ENCODE assay signal across 31 cellular contexts in the genomic region with DNA sequence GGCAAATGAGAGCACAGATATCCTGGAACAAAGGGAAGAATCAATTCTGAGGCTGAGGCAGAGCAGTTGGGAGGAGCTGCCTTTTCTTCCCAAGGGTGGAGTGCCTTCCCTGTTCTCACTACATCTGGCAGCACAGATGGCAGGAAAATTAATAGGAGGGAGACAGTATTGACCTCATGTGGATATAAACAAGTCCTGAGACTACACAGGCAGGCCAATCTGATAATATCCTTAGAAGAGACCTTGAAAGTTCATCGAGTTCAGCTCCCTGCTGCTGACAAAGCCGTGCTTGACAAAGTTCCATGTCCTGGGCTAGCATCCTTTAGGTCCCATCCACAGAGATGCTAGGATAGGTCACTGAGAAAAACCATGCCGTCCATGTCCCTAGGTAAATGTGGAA.
DNase-seq lines count a peak whose midpoint lies in the region; ATAC-seq and TF ChIP-seq lines count a peak whose summit lies in the region.
"Had no signal": no experiment of that assay in that cellular context is flagged by ENCODE, and none has a peak within 500 bp of the region (broad histone marks: within the 10 kb centered on the region; RNA-seq: fewer than 3 reads in every experiment).

No MANE protein-coding gene starts in this region.

- TF ChIP-seq CTCF in MM.1S (IDR thresholded peaks at IDR 0.05; ENCODE audit: low read length): no peak

- no peak overlapping the region for H3K4me2 ChIP-seq in MM.1S (ENCODE audit: low read depth, low read length)

- intact Hi-C loops in left ventricle myocardium superior (cut with micrococcal nuclease): no loop called here

- no peak overlapping the region for H3K9ac ChIP-seq in MM.1S (ENCODE audit: low read length)

- H3K9me2 ChIP-seq in MM.1S (replicated peaks; ENCODE audit: insufficient read depth, low read length): no peaks in the 10 kb centered on the region

- ATAC-seq in SK-N-SH treated with all-trans-retinoic acid at 6 μM for 48 hours (peak; percentile 63; the same call in 1 of the 3 replicates), left ventricle myocardium superior (peak; percentile 72)
- ATAC-seq: activated CD4-positive, CD25-positive, alpha-beta regulatory T cell treated with anti-CD3 and anti-CD28 coated beads, Interleukin-2, amount 50 U/mL, for 24 hours; activated naive CD4-positive, alpha-beta T cell treated with anti-CD3 and anti-CD28 coated beads, Interleukin-2, amount 50 U/mL, for 72 hours; HepG2; left lobe of liver; stimulated activated memory B cell treated with anti-CD40 and anti-IgM and Interleukin-4, amounts not matched to agents 10 μg/mL and 1 μg/mL and 100 μg/mL, for 72 hours had no signal

- no peaks in the 10 kb centered on the region for H3F3A ChIP-seq in MM.1S (ENCODE audit: insufficient read depth, low read length)

- no peak overlapping the region for H3K4me3 ChIP-seq in MM.1S (ENCODE audit: low read length)
- H3K4me3 ChIP-seq: coronary artery, prostate gland, upper lobe of left lung had no signal

- H3K27me3 ChIP-seq in MM.1S (replicated peaks; ENCODE audit: insufficient read depth, low read length): no peaks in the 10 kb centered on the region
- H3K27me3 ChIP-seq: upper lobe of left lung had no signal

- no peaks in the 10 kb centered on the region for H3K79me2 ChIP-seq in MM.1S (ENCODE audit: low read length)

- H3K9me3 ChIP-seq in MM.1S (replicated peaks; ENCODE audit: insufficient read depth, low read length): no peaks in the 10 kb centered on the region
- H3K9me3 ChIP-seq: prostate gland, upper lobe of left lung had no signal

- DNase-seq in DMS 273 treated with DMSO at 0.1 percent for 48 hours (lab: John Stamatoyannopoulos, UW) (peak; percentile 87), NCI-H2171 treated with DMSO at 0.1 percent for 48 hours (lab: John Stamatoyannopoulos, UW) (peak; percentile 96), left ventricle myocardium superior (no peak), SKM-1 treated with dmso at 0.1 percent for 144 hours (lab: John Stamatoyannopoulos, UW; ENCODE audit: unreplicated experiment) (no peak), MM.1S (no peak), NCI-H1105 treated with DMSO at 0.1 percent for 48 hours (lab: John Stamatoyannopoulos, UW) (no peak), GOT3 (lab: John Stamatoyannopoulos, UW) (no peak)
- DNase-seq: activated CD4-positive, alpha-beta memory T cell treated with anti-CD3 and anti-CD28 coated beads, Interleukin-2, amount 10 ng/mL, durations not matched to agents 7 days and 5 days; activated CD8-positive, alpha-beta memory T cell treated with anti-CD3 and anti-CD28 coated beads, Interleukin-2, amount 50 U/mL, for 48 hours; anterior cingulate cortex; effector memory CD4-positive, alpha-beta T cell; hypothalamus; immature natural killer cell; mesendoderm; NCI-H1048; NCI-H187 treated with DMSO at 0.1 percent for 48 hours; NCI-H510A; nucleus accumbens; SIG-M5; stimulated activated CD4-positive, alpha-beta T cell treated with anti-CD3 and anti-CD28 coated beads, Interleukin-4, amount 100 ng/mL, for 4 hours; substantia nigra; upper lobe of left lung had no signal

- H2AFZ ChIP-seq in MM.1S (ENCODE audit: low read length): no peak overlapping the region

- no peaks in the 10 kb centered on the region for H4K20me1 ChIP-seq in MM.1S (ENCODE audit: insufficient read depth, low read length)

- H3K27ac ChIP-seq in MM.1S (ENCODE audit: low read length): no peak overlapping the region
- H3K27ac ChIP-seq: C4-2B, coronary artery, prostate gland, upper lobe of left lung had no signal

- no peaks in the 10 kb centered on the region for H3K4me1 ChIP-seq in MM.1S (ENCODE audit: low read length)
- H3K4me1 ChIP-seq: prostate gland, upper lobe of left lung had no signal

- no peaks in the 10 kb centered on the region for H3K36me3 ChIP-seq in MM.1S (replicated peaks; ENCODE audit: insufficient read depth, low read length)
- H3K36me3 ChIP-seq: prostate gland, upper lobe of left lung had no signal

TF ChIP-seq in SK-N-SH treated with all-trans-retinoic acid at 6 μM for 48 hours, 23 proteins besides CTCF, POLR2A, EP300 and RAD21:
- TF ChIP-seq ZNF70 (CRISPR knock-in tag; IDR thresholded peaks at IDR 0.05): no peak
- 0 out of 2 replicates have a peak, but pooled peaks have one; percentile 61 for TF ChIP-seq ESRRG (CRISPR knock-in tag; IDR thresholded peaks at IDR 0.05)
- TF ChIP-seq TCF4 (CRISPR knock-in tag; IDR thresholded peaks at IDR 0.05; ENCODE audit: borderline replicate concordance): peak; percentile 98
- no peak for TF ChIP-seq ZNF8 (CRISPR knock-in tag; IDR thresholded peaks at IDR 0.05)
- TF ChIP-seq, protein P1, sequence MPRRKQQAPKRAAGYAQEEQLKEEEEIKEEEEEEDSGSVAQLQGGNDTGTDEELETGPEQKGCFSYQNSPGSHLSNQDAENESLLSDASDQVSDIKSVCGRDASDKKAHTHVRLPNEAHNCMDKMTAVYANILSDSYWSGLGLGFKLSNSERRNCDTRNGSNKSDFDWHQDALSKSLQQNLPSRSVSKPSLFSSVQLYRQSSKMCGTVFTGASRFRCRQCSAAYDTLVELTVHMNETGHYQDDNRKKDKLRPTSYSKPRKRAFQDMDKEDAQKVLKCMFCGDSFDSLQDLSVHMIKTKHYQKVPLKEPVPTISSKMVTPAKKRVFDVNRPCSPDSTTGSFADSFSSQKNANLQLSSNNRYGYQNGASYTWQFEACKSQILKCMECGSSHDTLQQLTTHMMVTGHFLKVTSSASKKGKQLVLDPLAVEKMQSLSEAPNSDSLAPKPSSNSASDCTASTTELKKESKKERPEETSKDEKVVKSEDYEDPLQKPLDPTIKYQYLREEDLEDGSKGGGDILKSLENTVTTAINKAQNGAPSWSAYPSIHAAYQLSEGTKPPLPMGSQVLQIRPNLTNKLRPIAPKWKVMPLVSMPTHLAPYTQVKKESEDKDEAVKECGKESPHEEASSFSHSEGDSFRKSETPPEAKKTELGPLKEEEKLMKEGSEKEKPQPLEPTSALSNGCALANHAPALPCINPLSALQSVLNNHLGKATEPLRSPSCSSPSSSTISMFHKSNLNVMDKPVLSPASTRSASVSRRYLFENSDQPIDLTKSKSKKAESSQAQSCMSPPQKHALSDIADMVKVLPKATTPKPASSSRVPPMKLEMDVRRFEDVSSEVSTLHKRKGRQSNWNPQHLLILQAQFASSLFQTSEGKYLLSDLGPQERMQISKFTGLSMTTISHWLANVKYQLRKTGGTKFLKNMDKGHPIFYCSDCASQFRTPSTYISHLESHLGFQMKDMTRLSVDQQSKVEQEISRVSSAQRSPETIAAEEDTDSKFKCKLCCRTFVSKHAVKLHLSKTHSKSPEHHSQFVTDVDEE (CRISPR knock-in tag; IDR thresholded peaks at IDR 0.05): peak; percentile 94
- TF ChIP-seq POU6F1 (CRISPR knock-in tag; IDR thresholded peaks at IDR 0.05; ENCODE audit: borderline replicate concordance, low read depth): no peak
- 0 out of 2 replicates have a peak, but pooled peaks have one; percentile 14 for TF ChIP-seq ISL1 (CRISPR knock-in tag; IDR thresholded peaks at IDR 0.05)
TF ChIP-seq in SK-N-SH treated with all-trans-retinoic acid at 6 μM for 48 hours: peak in this region for 4.

Comparison
In these comparisons a context has a peak if more than half of its experiments do, and no peak if none do; other contexts are left out.
1. DNase-seq: peak in DMS 273 treated with DMSO at 0.1 percent for 48 hours (single experiment) and NCI-H2171 treated with DMSO at 0.1 percent for 48 hours (single experiment); none in left ventricle myocardium superior (single experiment), SKM-1 treated with dmso at 0.1 percent for 144 hours (single experiment), MM.1S (single experiment), NCI-H1105 treated with DMSO at 0.1 percent for 48 hours (single experiment) and GOT3 (single experiment).